In the genomic region with DNA sequence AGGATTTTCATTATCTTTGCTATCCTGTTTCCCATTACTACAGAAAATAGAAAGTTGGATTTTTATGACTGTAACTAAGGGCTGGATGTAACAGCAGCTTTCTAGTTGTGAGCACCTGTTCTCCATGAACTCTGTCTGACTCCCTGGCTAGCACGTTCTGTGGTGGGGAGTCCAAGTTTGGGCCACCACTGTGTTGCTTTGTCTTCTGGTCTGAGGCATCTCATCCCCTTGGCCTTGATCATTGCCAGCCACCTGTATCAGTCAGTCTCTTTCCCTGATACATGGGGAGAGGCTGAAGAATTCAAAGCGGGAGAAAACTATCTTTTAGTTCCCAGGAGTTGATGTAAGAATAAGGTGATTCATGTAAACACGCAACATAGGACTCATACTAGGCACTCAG, we compare ENCODE assay signal across 9 cellular contexts. TPM values are rescaled to one million over a fixed set of nuclear protein-coding genes. Genes with fewer than 3 reads are reported as not detected.
DNase-seq lines count a peak whose midpoint lies in the region; ATAC-seq, FAIRE-seq and TF ChIP-seq lines count a peak whose summit lies in the region.
"Had no signal": no experiment of that assay in that cellular context is flagged by ENCODE, and none has a peak within 500 bp of the region (broad histone marks: within the 10 kb centered on the region; RNA-seq: fewer than 3 reads in every experiment).

No MANE protein-coding gene starts in this region.

- no peak for TF ChIP-seq CTCF in HepG2 (CRISPR knock-in tag; IDR thresholded peaks at IDR 0.05)
- no peak for TF ChIP-seq CTCF in right lobe of liver (IDR thresholded peaks at IDR 0.05)
- no peak for TF ChIP-seq CTCF in PC-3 (conservative IDR thresholded peaks at IDR 0.05; ENCODE audit: low read depth, low read length)

- no peaks in the 10 kb centered on the region for H3K79me2 ChIP-seq in HepG2 (ENCODE audit: insufficient read depth, low read length)
- no peaks in the 10 kb centered on the region for H3K79me2 ChIP-seq in PC-3 (ENCODE audit: low read length)

- in situ Hi-C loops in HepG2 (cut with HindIII; ENCODE audit: extremely low pct_ligation_motif_present, low pct_unique_long_range_greater_than_20kb) = no loop called here

- H3K27ac ChIP-seq in HepG2 (ENCODE audit: extremely low read length, insufficient read depth, low read length) = no peak overlapping the region
- H3K27ac ChIP-seq in right lobe of liver = no peak overlapping the region
- no peak overlapping the region for H3K27ac ChIP-seq in PC-3 (ENCODE audit: low read length)

- TF ChIP-seq POLR2A in HepG2 (IDR thresholded peaks at IDR 0.05; ENCODE audit: insufficient read depth in 1 of 2, low read depth in 2 of 2, low read length in 2 of 2) = no peak
- TF ChIP-seq POLR2A in right lobe of liver (IDR thresholded peaks at IDR 0.05) = no peak

- H3K4me1 ChIP-seq in HepG2 (ENCODE audit: insufficient read depth, low read length) (no peaks in the 10 kb centered on the region), right lobe of liver (no peaks in the 10 kb centered on the region), PC-3 (ENCODE audit: insufficient read depth, low read length) (no peaks in the 10 kb centered on the region)

- no peaks in the 10 kb centered on the region for H3K27me3 ChIP-seq in HepG2 (ENCODE audit: control insufficient read depth in 1 of 2, insufficient read depth in 2 of 2, low read length in 2 of 2)
- H3K27me3 ChIP-seq in right lobe of liver = no peaks in the 10 kb centered on the region
- H3K27me3 ChIP-seq in PC-3 (ENCODE audit: low read length) = no peaks in the 10 kb centered on the region

- H3K36me3 ChIP-seq in HepG2 (replicated peaks in 1 of 2; ENCODE audit: control insufficient read depth in 1 of 2, insufficient read depth in 2 of 2, low read length in 2 of 2) (peaks cover 0 to 4% of the 10 kb centered on the region in 2 experiments; a peak in 2 of 5 replicates), right lobe of liver (peaks cover 0 to under 1% (median 0%) of the 10 kb centered on the region in 4 donors), PC-3 (ENCODE audit: low read depth, low read length) (0 out of 2 replicates have a peak, but pooled peaks cover 4% of the 10 kb centered on the region)

- no peaks in the 10 kb centered on the region for H3F3A ChIP-seq in PC-3 (ENCODE audit: low read length, unreplicated experiment)

- FAIRE-seq in HepG2 (lab: Jason Lieb, UNC) = no peak

- no peaks in the 10 kb centered on the region for H4K20me1 ChIP-seq in HepG2 (ENCODE audit: insufficient read depth, low read length)
- H4K20me1 ChIP-seq in PC-3 (ENCODE audit: low read length) = no peaks in the 10 kb centered on the region

- POLR2A ChIA-PET in HepG2 (lab: Yijun Ruan, JAX) = no interaction called here
- POLR2A ChIA-PET in PC-3 (lab: Charles Lee; ENCODE audit: unreplicated experiment) = no interaction called here

- no peak overlapping the region for H3K9ac ChIP-seq in HepG2 (ENCODE audit: insufficient read depth, low read depth, low read length)
- no peak overlapping the region for H3K9ac ChIP-seq in PC-3 (ENCODE audit: low read length)

- H3K9me3 ChIP-seq in HepG2 (ENCODE audit: low read length) (no peaks in the 10 kb centered on the region), right lobe of liver (no peaks in the 10 kb centered on the region), PC-3 (ENCODE audit: low read length) (no peaks in the 10 kb centered on the region)

- CTCF ChIA-PET in HepG2 (lab: Yijun Ruan, JAX; ENCODE audit: low intra/inter-chr PET ratio, low total read pairs) (interaction anchor here (0.8 to 2.1 kb wide), 4 partner anchors 140 to 780 kb away, joined by 3 to 12 read pairs (median 6); no protein-coding TSS in a partner anchor), PC-3 (lab: Charles Lee) (interaction anchor here (0.8 to 1.2 kb wide), 2 partner anchors 142 to 346 kb away, joined by 5 to 11 read pairs; no protein-coding TSS in a partner anchor)

- no peaks in the 10 kb centered on the region for H3K9me2 ChIP-seq in PC-3 (replicated peaks; ENCODE audit: low read length)

- DNase-seq in HepG2 (ENCODE audit: low spot score) = no peak
- DNase-seq in right lobe of liver = no peak
- DNase-seq in PC-3 = no peak
- no peak for DNase-seq in left lobe of liver (ENCODE audit: low spot score)
- DNase-seq in GM03348 (ENCODE audit: low spot score) = no peak
- DNase-seq in T-helper 1 cell = no peak

- H3K4me3 ChIP-seq in HepG2 (replicated peaks in 1 of 3; ENCODE audit: insufficient read depth in 1 of 3, low read depth in 2 of 3, low read length in 3 of 3) (no peak overlapping the region), right lobe of liver (no peak overlapping the region), PC-3 (ENCODE audit: low read length) (no peak overlapping the region)
- H3K4me3 ChIP-seq: GM12878 had no signal

- TF ChIP-seq EP300 in HepG2 (IDR thresholded peaks at IDR 0.05; ENCODE audit: low read depth in 2 of 2, low read length in 2 of 2) = no peak
- no peak for TF ChIP-seq EP300 in HepG2 (CRISPR knock-in tag; IDR thresholded peaks at IDR 0.05; ENCODE audit: borderline replicate concordance)

- WGBS in HepG2 (ENCODE audit: low lambda C conversion rate) = 91% methylated on average over 3 of the region's 3 CpGs
- WGBS in right lobe of liver (ENCODE audit: insufficient coverage, low coverage, low lambda C conversion rate, missing lambda C conversion rate) = 80% methylated on average over 2 of the region's 3 CpGs

- no peak for TF ChIP-seq RAD21 in HepG2 (CRISPR knock-in tag; IDR thresholded peaks at IDR 0.05)

- intact Hi-C loops in HepG2 (cut with micrococcal nuclease; ENCODE audit: unreplicated experiment) (loop anchor here (2.0 to 5.0 kb wide), 2 partner anchors 305 to 990 kb away; no protein-coding TSS in a partner anchor), right lobe of liver (cut with DNase I) (no loop called here), PC-3 (cut with micrococcal nuclease) (loop anchor here (2.0 to 10.0 kb wide), 4 partner anchors 142 to 612 kb away; no protein-coding TSS in a partner anchor)

- H2AFZ ChIP-seq in HepG2 (ENCODE audit: low read length) (no peak overlapping the region), PC-3 (ENCODE audit: low read length) (no peak overlapping the region)

- no TSS peak for BruUV-seq in HepG2 (replicated peaks; lab: Mats Ljungman, UMichigan)
- no TSS peak for BruUV-seq in PC-3 (replicated peaks; lab: Mats Ljungman, UMichigan)

- ATAC-seq in HepG2 (peak; percentile 43; the same call in 2 of the 3 replicates), right lobe of liver (no peak), PC-3 (peak; percentile 31), left lobe of liver (peak; percentile 12), HG02840 (IDR thresholded peaks at IDR 0.05; ENCODE audit: low FRiP score, unreplicated experiment) (no peak), GM18873 (IDR thresholded peaks at IDR 0.05; ENCODE audit: low FRiP score, unreplicated experiment) (no peak)

- H3K4me2 ChIP-seq in HepG2 (ENCODE audit: low read depth, low read length) (no peak overlapping the region), PC-3 (ENCODE audit: low read length) (no peak overlapping the region)

RNA-seq across cellular contexts. Expression of a gene that starts 33.4 kb away (rescaled TPM):
- total RNA-seq in HepG2 (2016; rRNA removed; fragmentation: Illumina TruSeq; extraction: Trizol) (30.6 and 40.4 TPM in 2 replicates), right lobe of liver (10 to 100 TPM in 4 of 6 experiments, 1 to 10 TPM in 2; 8.8 to 13.4 (median 11.3) TPM), PC-3 (2014; rRNA removed) (25.0 and 29.7 TPM in 2 replicates), left lobe of liver (10.2 TPM)
- 4.8 and 6.3 TPM in 2 replicates for total RNA-seq in HepG2 (2016; cell fraction: cytosol; rRNA removed; fragmentation: Illumina TruSeq; extraction: Trizol; ENCODE audit: low read depth)
- 28.7 and 46.3 TPM in 2 replicates for total RNA-seq in HepG2 (2016; cell fraction: insoluble cytoplasmic fraction; rRNA removed; fragmentation: Illumina TruSeq; extraction: Trizol)
- 7.2 and 8.9 TPM in 2 replicates for total RNA-seq in HepG2 (2016; cell fraction: membrane; rRNA removed; fragmentation: Illumina TruSeq; extraction: Trizol)
- total RNA-seq in HepG2 (2016; cell fraction: nucleus; rRNA removed; fragmentation: Illumina TruSeq; extraction: Trizol) = 31.6 and 33.1 TPM in 2 replicates
- 10.8 and 14.6 TPM in 2 replicates for polyA plus RNA-seq in HepG2 (2011; rRNA removed)
- 7.8 TPM in 2 replicates for polyA plus RNA-seq in HepG2 (2011; cell fraction: cytosol; rRNA removed)
- polyA plus RNA-seq in HepG2 (2011; cell fraction: nucleus; rRNA removed) = 7.2 and 10.0 TPM in 2 replicates
- polyA plus RNA-seq in HepG2 (2012) = 20.9 and 22.9 TPM in 2 replicates
- 2.6 and 3.3 TPM in 2 replicates for polyA plus RNA-seq in HepG2 (2016; cell fraction: cytosol; fragmentation: Illumina TruSeq; extraction: Trizol; ENCODE audit: low read depth)
- 35.4 and 35.7 TPM in 2 replicates for polyA plus RNA-seq in HepG2 (2016; cell fraction: insoluble cytoplasmic fraction; fragmentation: Illumina TruSeq; extraction: Trizol; ENCODE audit: low read depth)
- polyA plus RNA-seq in HepG2 (2016; cell fraction: membrane; fragmentation: Illumina TruSeq; extraction: Trizol; ENCODE audit: low read depth) = 5.6 and 7.4 TPM in 2 replicates
- 17.3 and 23.3 TPM in 2 replicates for polyA plus RNA-seq in HepG2 (2016; cell fraction: nucleus; fragmentation: Illumina TruSeq; extraction: Trizol; ENCODE audit: insufficient read depth, low read depth)
- 6.8 and 21.5 TPM in 2 replicates for polyA minus RNA-seq in HepG2 (2011; rRNA and poly(A)+ RNA removed; ENCODE audit: low replicate concordance)
- 10.2 and 12.6 TPM in 2 replicates for polyA minus RNA-seq in HepG2 (2011; cell fraction: cytosol; rRNA and poly(A)+ RNA removed)
- polyA minus RNA-seq in HepG2 (2011; cell fraction: nucleus; rRNA and poly(A)+ RNA removed) = 44.3 and 47.7 TPM in 2 replicates

RNA-seq across cellular contexts. Expression of a gene that starts 41.6 kb away (rescaled TPM):
- total RNA-seq in HepG2 (2016; rRNA removed; fragmentation: Illumina TruSeq; extraction: Trizol) = 57.4 and 90.7 TPM in 2 replicates
- 15.2 and 16.6 TPM in 2 replicates for total RNA-seq in HepG2 (2016; cell fraction: cytosol; rRNA removed; fragmentation: Illumina TruSeq; extraction: Trizol; ENCODE audit: low read depth)
- 55.0 and 88.1 TPM in 2 replicates for total RNA-seq in HepG2 (2016; cell fraction: insoluble cytoplasmic fraction; rRNA removed; fragmentation: Illumina TruSeq; extraction: Trizol)
- 20.0 and 22.3 TPM in 2 replicates for total RNA-seq in HepG2 (2016; cell fraction: membrane; rRNA removed; fragmentation: Illumina TruSeq; extraction: Trizol)
- 57.2 and 65.2 TPM in 2 replicates for total RNA-seq in HepG2 (2016; cell fraction: nucleus; rRNA removed; fragmentation: Illumina TruSeq; extraction: Trizol)
- 10.0 and 13.0 TPM in 2 replicates for polyA plus RNA-seq in HepG2 (2011; rRNA removed)
- polyA plus RNA-seq in HepG2 (2011; cell fraction: cytosol; rRNA removed) = 6.8 and 8.8 TPM in 2 replicates
- 10.9 and 11.9 TPM in 2 replicates for polyA plus RNA-seq in HepG2 (2011; cell fraction: nucleus; rRNA removed)
- 11.4 and 18.7 TPM in 2 replicates for polyA plus RNA-seq in HepG2 (2012)
- polyA plus RNA-seq in HepG2 (2016; cell fraction: cytosol; fragmentation: Illumina TruSeq; extraction: Trizol; ENCODE audit: low read depth) = 2.1 and 2.4 TPM in 2 replicates
- polyA plus RNA-seq in HepG2 (2016; cell fraction: insoluble cytoplasmic fraction; fragmentation: Illumina TruSeq; extraction: Trizol; ENCODE audit: low read depth) = 35.7 and 36.7 TPM in 2 replicates
- 4.7 and 5.3 TPM in 2 replicates for polyA plus RNA-seq in HepG2 (2016; cell fraction: membrane; fragmentation: Illumina TruSeq; extraction: Trizol; ENCODE audit: low read depth)
- 36.8 and 38.0 TPM in 2 replicates for polyA plus RNA-seq in HepG2 (2016; cell fraction: nucleus; fragmentation: Illumina TruSeq; extraction: Trizol; ENCODE audit: insufficient read depth, low read depth)
- 45.9 and 276 TPM in 2 replicates for polyA minus RNA-seq in HepG2 (2011; rRNA and poly(A)+ RNA removed; ENCODE audit: low replicate concordance)
- polyA minus RNA-seq in HepG2 (2011; cell fraction: cytosol; rRNA and poly(A)+ RNA removed) = 32.2 and 32.7 TPM in 2 replicates
- polyA minus RNA-seq in HepG2 (2011; cell fraction: nucleus; rRNA and poly(A)+ RNA removed) = 61.8 and 69.9 TPM in 2 replicates
- total RNA-seq in right lobe of liver = 10 to 100 TPM in 3 of 6 experiments, 1 to 10 TPM in 3; 6.4 to 10.8 (median 9.2) TPM
- 56.3 and 59.0 TPM in 2 replicates for total RNA-seq in PC-3 (2014; rRNA removed)
- 7.6 TPM for total RNA-seq in left lobe of liver

Comparison
In these comparisons a context has a peak if more than half of its experiments do, and no peak if none do; other contexts are left out.
1. ATAC-seq: peak in HepG2 (single experiment), PC-3 (single experiment) and left lobe of liver (single experiment); none in right lobe of liver (0 of 4), HG02840 (single experiment) and GM18873 (single experiment).
2. intact Hi-C loops: an anchor here in HepG2 (2.0 to 5.0 kb wide) and PC-3 (2.0 to 10.0 kb wide); none called in right lobe of liver.